Comparison of ENCODE assay signal across 13 cellular contexts in the genomic region with DNA sequence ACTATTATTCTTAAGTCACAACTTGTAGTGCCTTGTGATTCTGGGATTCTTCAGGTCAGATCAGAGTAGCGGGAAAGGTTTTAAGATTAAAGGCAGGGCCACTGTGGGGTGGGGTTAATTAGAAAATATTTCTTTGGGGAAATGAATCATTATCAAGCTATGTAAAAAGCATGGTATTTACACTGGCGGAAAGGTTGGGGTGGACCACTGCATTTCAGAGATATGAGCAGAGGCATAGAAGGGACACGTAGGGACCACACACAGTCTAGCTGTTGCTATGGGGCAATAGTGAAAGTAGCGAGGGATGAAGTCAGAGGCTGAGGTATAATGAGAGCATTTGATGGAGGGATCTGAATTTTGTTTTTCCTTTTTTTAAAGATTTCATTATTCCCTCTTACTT. TPM values are rescaled to one million over a fixed set of nuclear protein-coding genes. Genes with fewer than 3 reads are reported as not detected.
DNase-seq lines count a peak whose midpoint lies in the region; TF ChIP-seq lines count a peak whose summit lies in the region.
"Had no signal": no experiment of that assay in that cellular context is flagged by ENCODE, and none has a peak within 500 bp of the region (broad histone marks: within the 10 kb centered on the region; RNA-seq: fewer than 3 reads in every experiment).

No MANE protein-coding gene starts in this region.

- H3K36me3 Mint-ChIP-seq in progenitor cell of endocrine pancreas (ENCODE audit: insufficient read depth): peaks cover 23% of the 10 kb centered on the region

- peak overlapping the region; percentile 83 for H3K27ac Mint-ChIP-seq in progenitor cell of endocrine pancreas
- H3K27ac Mint-ChIP-seq: immature natural killer cell, nephron progenitor cell had no signal

- no peak overlapping the region for H3K4me3 ChIP-seq in epithelial cell of esophagus (ENCODE audit: low read length)
- H3K4me3 ChIP-seq: adrenal gland had no signal

- no peaks in the 10 kb centered on the region for H3K9me3 Mint-ChIP-seq in progenitor cell of endocrine pancreas (ENCODE audit: low read depth)
- H3K9me3 Mint-ChIP-seq: immature natural killer cell, nephron progenitor cell had no signal

- H3K4me3 Mint-ChIP-seq in progenitor cell of endocrine pancreas (ENCODE audit: low read depth): no peak overlapping the region
- H3K4me3 Mint-ChIP-seq: immature natural killer cell, nephron progenitor cell had no signal

- no peak for TF ChIP-seq CTCF in epithelial cell of esophagus (IDR thresholded peaks at IDR 0.05; ENCODE audit: insufficient read depth, low read depth, low read length, missing control alignments)
- no peak for TF ChIP-seq CTCF in progenitor cell of endocrine pancreas (IDR thresholded peaks at IDR 0.05; ENCODE audit: unreplicated experiment)

- H3K27me3 Mint-ChIP-seq in progenitor cell of endocrine pancreas: no peaks in the 10 kb centered on the region

- H3K4me1 Mint-ChIP-seq in progenitor cell of endocrine pancreas (ENCODE audit: low read depth): peaks cover 13% of the 10 kb centered on the region
- H3K4me1 Mint-ChIP-seq: immature natural killer cell, nephron progenitor cell had no signal

- peak; percentile 89 for DNase-seq in Daoy (ENCODE audit: low read depth)
- peak; percentile 56 for DNase-seq in RPMI7951 (ENCODE audit: low read depth)
- DNase-seq in epithelial cell of esophagus (ENCODE audit: low read depth): peak; percentile 89
- no peak for DNase-seq in progenitor cell of endocrine pancreas (ENCODE audit: low spot score, unreplicated experiment)
- no peak for DNase-seq in activated effector memory CD4-positive, alpha-beta T cell treated with anti-CD3 and anti-CD28 coated beads, Interleukin-2, amount 50 U/mL, for 16 hours
- no peak for DNase-seq in AML-193 (lab: John Stamatoyannopoulos, UW)
- no peak for DNase-seq in activated CD8-positive, alpha-beta memory T cell treated with anti-CD3 and anti-CD28 coated beads for 24 hours
- DNase-seq in NCI-H1930 (lab: John Stamatoyannopoulos, UW): no peak
- DNase-seq: activated CD8-positive, alpha-beta memory T cell treated with anti-CD3 and anti-CD28 coated beads, Interleukin-2, amount 50 U/mL, for 48 hours; adrenal gland; immature natural killer cell; NCI-H2171 treated with DMSO at 0.1 percent for 48 hours; nephron progenitor cell had no signal

RNA-seq across cellular contexts. Expression of a gene that starts 31.7 kb away (rescaled TPM):
- total RNA-seq in Daoy (2014; rRNA removed; shearing (Covaris generic)): 0.40 TPM in 1 of 2 replicates, not detected in the other
- total RNA-seq in RPMI7951 (2014; rRNA removed; shearing (Covaris generic)): 0.20 and 0.24 TPM in 2 replicates
- 29.2 and 31.9 TPM in 2 replicates for total RNA-seq in progenitor cell of endocrine pancreas

Comparison
In these comparisons a context has a peak if more than half of its experiments do, and no peak if none do; other contexts are left out.
1. DNase-seq: peak in Daoy (single experiment), RPMI7951 (single experiment) and epithelial cell of esophagus (single experiment); none in progenitor cell of endocrine pancreas (single experiment), activated effector memory CD4-positive, alpha-beta T cell treated with anti-CD3 and anti-CD28 coated beads, Interleukin-2, amount 50 U/mL, for 16 hours (single experiment), AML-193 (0 of 2), activated CD8-positive, alpha-beta memory T cell treated with anti-CD3 and anti-CD28 coated beads for 24 hours (single experiment) and NCI-H1930 (0 of 2).
2. RNA of a gene that starts 31.7 kb away (total RNA-seq): 29.2 to 31.9 TPM in progenitor cell of endocrine pancreas; 0.40 TPM in Daoy and 0.20 to 0.24 TPM in RPMI7951; every median in the first group is over 10 times any median in the second.